In genomic region chr4:108366716-108367115, GRCh38 we compare ENCODE assay signal across 34 cellular contexts.
"Had no signal": no experiment of that assay in that cellular context is flagged by ENCODE, and none has a peak within 500 bp of the region (broad histone marks: within the 10 kb centered on the region; RNA-seq: fewer than 3 reads in every experiment).

No MANE protein-coding gene starts in this region.

- H3K4me2 ChIP-seq: PC-9 had no signal

- DNase-seq: activated B cell treated with CpG ODN at 0.5 μM for 24 hours; activated CD4-positive, alpha-beta memory T cell treated with anti-CD3 and anti-CD28 coated beads for 36 hours; activated CD4-positive, alpha-beta T cell treated with anti-CD3 and anti-CD28 coated beads for 4 hours; activated CD4-positive, alpha-beta T cell treated with anti-CD3 and anti-CD28 coated beads, Interleukin-2, amount 50 U/mL, for 1 hour; activated CD4-positive, CD25-positive, alpha-beta regulatory T cell treated with anti-CD3 and anti-CD28 coated beads, Interleukin-2, amount 50 U/mL, for 72 hours; activated CD8-positive, alpha-beta memory T cell treated with anti-CD3 and anti-CD28 coated beads, Interleukin-2, amount 50 U/mL, for 4 hours; activated effector memory CD4-positive, alpha-beta T cell treated with Interleukin-2 at 50 U/mL for 16 hours; activated naive CD4-positive, alpha-beta T cell treated with anti-CD3 and anti-CD28 coated beads, Interleukin-2, amount 50 U/mL, for 16 hours; activated naive CD8-positive, alpha-beta T cell treated with anti-CD3 and anti-CD28 coated beads, Interleukin-2, amount 10 ng/mL, durations not matched to agents 7 days and 5 days; activated T-cell treated with anti-CD3 and anti-CD28 coated beads for 4 hours; activated T-cell treated with anti-CD3 and anti-CD28 coated beads, Interleukin-2, amount 50 U/mL, for 4 hours; amygdala; KG1; MM.1S; NCI-H1092 treated with DMSO at 0.1 percent for 48 hours; NCI-H1417; NCI-H146; NCI-H187; NCI-H2029 treated with DMSO at 0.1 percent for 48 hours; NCI-H2107; NCI-H2171; NCI-H510A; NCI-H526; NCI-H748 treated with DMSO at 0.1 percent for 48 hours; NK-92 treated with Interleukin-12 subunit alpha and Interleukin-12 subunit beta, amount 100 ng/mL, for 24 hours; PC-9; Right ventricle myocardium superior; SW 1271; T-helper 1 cell; T-helper 2 cell; T-helper 9 cell had no signal

- H3K27ac ChIP-seq: ascending aorta, cardiac muscle cell, PC-9, VCaP had no signal

- H3K27me3 ChIP-seq: ascending aorta, cardiac muscle cell had no signal

- H3K4me3 ChIP-seq: ascending aorta, cardiac muscle cell, PC-9 had no signal

- H3K9me3 ChIP-seq: ascending aorta had no signal

- H2AFZ ChIP-seq: PC-9 had no signal

- H3K36me3 ChIP-seq: ascending aorta, cardiac muscle cell had no signal

- ATAC-seq: activated T-cell treated with anti-CD3 and anti-CD28 coated beads, Interleukin-2, amount 50 U/mL, for 4 hours had no signal

- H3K4me1 ChIP-seq: ascending aorta had no signal
